13 cellular contexts compared by ENCODE assay signal in genomic region chr6:147468634-147469033, GRCh38. TPM values are rescaled to one million over a fixed set of nuclear protein-coding genes. Genes with fewer than 3 reads are reported as not detected.
"Had no signal": no experiment of that assay in that cellular context is flagged by ENCODE, and none has a peak within 500 bp of the region (broad histone marks: within the 10 kb centered on the region; RNA-seq: fewer than 3 reads in every experiment).

No MANE protein-coding gene starts in this region.

- H3K36me3 ChIP-seq: adrenal gland, esophagus muscularis mucosa, left lung, ovary, stomach, thoracic aorta had no signal

- H3K27ac ChIP-seq: adrenal gland, body of pancreas, esophagus muscularis mucosa, left lung, ovary, stomach, thoracic aorta had no signal

- DNase-seq: activated CD4-positive, alpha-beta T cell treated with anti-CD3 and anti-CD28 coated beads, Interleukin-2, amount 50 U/mL, for 4 hours; activated naive CD4-positive, alpha-beta T cell treated with anti-CD3 and anti-CD28 coated beads, Interleukin-2, amount 50 U/mL, for 16 hours; activated T-cell treated with anti-CD3 and anti-CD28 coated beads, Interleukin-2, amount 50 U/mL, for 1 hour; adrenal gland; body of pancreas; dermis blood vessel endothelial cell; left lung; ovary; stomach had no signal

- H3K27me3 ChIP-seq: adrenal gland, body of pancreas, esophagus muscularis mucosa, left lung, ovary, stomach had no signal

- ATAC-seq: activated CD4-positive, CD25-positive, alpha-beta regulatory T cell treated with anti-CD3 and anti-CD28 coated beads, Interleukin-2, amount 50 U/mL, for 24 hours; body of pancreas; left lung had no signal

- H3K9me3 ChIP-seq: adrenal gland, body of pancreas, left lung, ovary, thoracic aorta had no signal

- H3K4me3 ChIP-seq: adrenal gland, body of pancreas, esophagus muscularis mucosa, left lung, ovary, stomach, thoracic aorta had no signal

- H3K4me1 ChIP-seq: adrenal gland, body of pancreas, esophagus muscularis mucosa, left lung, stomach had no signal

RNA-seq across cellular contexts. Expression of gene SAMD5, which starts 39.9 kb away (rescaled TPM):
- total RNA-seq: T-helper 2 cell treated with Interferon-gamma antibody and Interleukin-4, amounts not matched to agents 100 ng/mL and 5 ng/mL, for 36 hours had no signal
